Comparison of ENCODE assay signal across 12 cellular contexts in the genomic region with DNA sequence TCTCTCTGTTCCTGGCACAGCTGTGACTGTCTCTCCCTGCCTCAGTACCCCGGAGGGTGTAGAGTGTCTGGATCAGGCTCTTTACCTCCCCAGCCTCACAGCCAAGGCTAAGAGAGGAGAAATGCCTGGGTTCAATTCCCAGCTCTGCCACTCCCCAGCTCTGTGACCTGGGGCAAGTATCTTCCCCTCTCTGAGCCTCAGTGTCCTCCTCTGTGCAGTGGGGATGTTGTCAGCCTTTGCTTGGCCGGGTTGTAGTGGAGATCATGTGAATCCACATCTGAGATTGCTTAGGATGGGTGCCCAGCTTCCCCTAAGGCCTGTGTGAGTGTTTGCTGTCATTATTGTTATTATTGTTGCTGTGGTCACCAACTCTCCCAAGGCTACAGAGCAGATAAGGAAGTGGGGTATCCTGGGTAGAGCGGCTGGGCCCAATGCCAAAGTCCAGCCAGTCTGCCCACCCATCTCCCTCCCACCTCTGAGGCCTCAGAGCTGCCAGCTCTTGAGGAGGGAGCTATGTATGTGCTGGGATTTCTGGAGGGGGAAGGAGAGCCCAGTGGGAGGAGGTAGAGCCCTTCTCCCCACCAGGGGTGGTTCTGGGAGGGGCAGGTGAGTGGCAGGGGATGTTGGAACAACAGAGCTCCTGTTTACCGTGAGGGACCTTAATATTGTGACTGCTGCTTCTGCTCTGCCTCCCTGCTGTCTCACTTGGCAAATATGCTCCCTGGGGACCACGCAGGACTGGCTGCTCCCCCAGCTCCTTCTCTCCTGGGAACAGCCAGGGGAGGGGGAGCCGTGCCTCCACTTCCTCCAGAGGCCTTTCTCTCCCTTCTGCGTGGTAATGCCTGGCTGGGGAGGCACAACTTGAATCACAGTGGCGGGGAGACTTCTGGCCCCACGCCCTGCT.
DNase-seq lines count a peak whose midpoint lies in the region; TF ChIP-seq lines count a peak whose summit lies in the region.
"Had no signal": no experiment of that assay in that cellular context is flagged by ENCODE, and none has a peak within 500 bp of the region (broad histone marks: within the 10 kb centered on the region; RNA-seq: fewer than 3 reads in every experiment).

No MANE protein-coding gene starts in this region.

- in situ Hi-C loops in transverse colon (cut with MboI; ENCODE audit: low pct_ligation_motif_present in 1 of 4, low pct_unique_long_range_greater_than_20kb in 1 of 4, low sequenced_read_pairs in 3 of 4) = loop anchor here in 1 of 4 donors (25.0 kb wide), 1 partner anchor 1008 kb away; no protein-coding TSS in a partner anchor

- H3K27me3 ChIP-seq in transverse colon = no peaks in the 10 kb centered on the region
- H3K27me3 ChIP-seq: ovary had no signal

- WGBS in transverse colon (ENCODE audit: low coverage in 1 of 2), 2 donors = 52% methylated on average over 9 of the region's 9 CpGs; no CpG with 5 or more reads in 1 of the 2 donors

- no peak overlapping the region for H3K27ac ChIP-seq in transverse colon
- H3K27ac ChIP-seq: ovary, PC-9 had no signal

- H3K4me1 ChIP-seq in transverse colon = peaks cover 0 to 7% (median 0%) of the 10 kb centered on the region in 4 donors

- H3K4me3 ChIP-seq in AG10803 (ENCODE audit: low read length) (no peak overlapping the region), transverse colon (no peak overlapping the region)
- H3K4me3 ChIP-seq: ovary, PC-9 had no signal

- peak; percentile 58 for DNase-seq in AG10803 (ENCODE audit: low read depth)
- DNase-seq in HT-29 (ENCODE audit: low spot score) = peak; percentile 92
- DNase-seq in RPMI7951 (ENCODE audit: low read depth) = peak; percentile 78
- peak; percentile 36 for DNase-seq in hepatic stellate cell (ENCODE audit: low spot score)
- no peak for DNase-seq in cerebellum (ENCODE audit: low spot score)
- no peak for DNase-seq in NOMO-1 treated with DMSO at 0.1 percent for 48 hours (lab: John Stamatoyannopoulos, UW; ENCODE audit: unreplicated experiment)
- DNase-seq in transverse colon = no peak
- DNase-seq in dedifferentiated amniotic fluid mesenchymal stem cell (ENCODE audit: extremely low spot score) = no peak
- DNase-seq: activated naive CD4-positive, alpha-beta T cell; immature natural killer cell had no signal

- TF ChIP-seq EP300 in transverse colon (IDR thresholded peaks at IDR 0.05; ENCODE audit: low read depth) = no peak

- no peak for TF ChIP-seq POLR2A in transverse colon (IDR thresholded peaks at IDR 0.05)

- H3K9me3 ChIP-seq in transverse colon = no peaks in the 10 kb centered on the region
- H3K9me3 ChIP-seq: ovary had no signal

- intact Hi-C loops in transverse colon (cut with DNase I; ENCODE audit: low total_unique reads) = no loop called here

- H3K36me3 ChIP-seq in transverse colon = no peaks in the 10 kb centered on the region
- H3K36me3 ChIP-seq: ovary had no signal

- TF ChIP-seq CTCF in AG10803 (conservative IDR thresholded peaks at IDR 0.05; ENCODE audit: low read length) (no peak), transverse colon (IDR thresholded peaks at IDR 0.05) (no peak)

Comparison
In these comparisons a context has a peak if more than half of its experiments do, and no peak if none do; other contexts are left out.
1. DNase-seq: peak in AG10803 (single experiment), HT-29 (single experiment), RPMI7951 (single experiment) and hepatic stellate cell (single experiment); none in cerebellum (single experiment), NOMO-1 treated with DMSO at 0.1 percent for 48 hours (single experiment), transverse colon (single experiment) and dedifferentiated amniotic fluid mesenchymal stem cell (single experiment).